In the genomic region with DNA sequence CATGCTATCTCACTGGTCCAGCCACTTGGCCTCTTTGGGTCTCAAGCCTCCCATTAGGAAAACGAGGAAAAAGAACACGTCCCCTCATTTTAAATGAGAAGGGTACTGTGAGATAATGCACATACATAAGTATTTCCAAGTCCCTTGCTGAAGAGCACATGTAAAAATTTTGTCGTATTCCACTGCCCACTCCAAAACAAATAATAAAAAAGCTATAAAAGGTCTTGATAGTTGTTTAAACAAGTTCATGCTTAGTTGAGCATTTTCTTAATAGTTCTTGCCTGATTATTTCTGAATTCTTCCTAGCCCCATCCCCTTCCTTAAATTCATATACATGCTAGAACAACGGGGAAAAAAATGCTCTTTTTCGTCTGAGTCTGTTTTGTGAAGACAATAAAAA, we compare ENCODE assay signal across 28 cellular contexts.
"Had no signal": no experiment of that assay in that cellular context is flagged by ENCODE, and none has a peak within 500 bp of the region (broad histone marks: within the 10 kb centered on the region; RNA-seq: fewer than 3 reads in every experiment).

No MANE protein-coding gene starts in this region.

- H3K9me3 ChIP-seq: stomach, suprapubic skin, testis, thoracic aorta, thyroid gland, tibial artery, tibial nerve, transverse colon, upper lobe of left lung, upper lobe of right lung, uterus, vagina had no signal

- H3K4me1 Mint-ChIP-seq: stimulated activated effector memory CD8-positive, alpha-beta T cell treated with anti-CD3 and anti-CD28 coated beads, Interleukin-12 subunit alpha, Interleukin-12 subunit beta, amount 100 ng/mL, for 72 hours; stimulated activated memory B cell treated with anti-CD40 and anti-IgM and Interleukin-4, amounts not matched to agents 10 μg/mL and 1 μg/mL and 100 μg/mL, for 72 hours; stimulated activated naive B cell treated with anti-CD40 and anti-IgM and Interleukin-4, amounts not matched to agents 10 μg/mL and 1 μg/mL and 100 μg/mL, for 72 hours; stimulated activated naive CD8-positive, alpha-beta T cell treated with anti-CD3 and anti-CD28 coated beads, Interleukin-15, amount 100 ng/mL, for 72 hours had no signal

- H3K27me3 ChIP-seq: stomach, suprapubic skin, testis, thyroid gland, tibial artery, tibial nerve, transverse colon, upper lobe of left lung, upper lobe of right lung, uterus, vagina had no signal

- ATAC-seq: stimulated activated effector memory CD8-positive, alpha-beta T cell treated with anti-CD3 and anti-CD28 coated beads, Interleukin-12 subunit alpha, Interleukin-12 subunit beta, amount 100 ng/mL, for 72 hours; stimulated activated memory B cell treated with anti-CD40 and anti-IgM and Interleukin-4, amounts not matched to agents 10 μg/mL and 1 μg/mL and 100 μg/mL, for 72 hours; stimulated activated naive B cell treated with anti-CD40 and anti-IgM and Interleukin-4, amounts not matched to agents 10 μg/mL and 1 μg/mL and 100 μg/mL, for 72 hours; stimulated activated naive CD8-positive, alpha-beta T cell treated with anti-CD3 and anti-CD28 coated beads, Interleukin-15, amount 100 ng/mL, for 72 hours; stimulated activated naive CD8-positive, alpha-beta T cell treated with anti-CD3 and anti-CD28 coated beads, Interleukin-15, Interleukin-2, amounts not matched to agents 100 U/mL and 50 U/mL, for 24 hours; upper lobe of right lung had no signal

- H3K4me3 Mint-ChIP-seq: stimulated activated effector memory CD8-positive, alpha-beta T cell treated with anti-CD3 and anti-CD28 coated beads, Interleukin-12 subunit alpha, Interleukin-12 subunit beta, amount 100 ng/mL, for 72 hours; stimulated activated memory B cell treated with anti-CD40 and anti-IgM and Interleukin-4, amounts not matched to agents 10 μg/mL and 1 μg/mL and 100 μg/mL, for 72 hours; stimulated activated naive B cell treated with anti-CD40 and anti-IgM and Interleukin-4, amounts not matched to agents 10 μg/mL and 1 μg/mL and 100 μg/mL, for 72 hours; stimulated activated naive CD8-positive, alpha-beta T cell treated with anti-CD3 and anti-CD28 coated beads, Interleukin-15, amount 100 ng/mL, for 72 hours; stimulated activated naive CD8-positive, alpha-beta T cell treated with anti-CD3 and anti-CD28 coated beads, Interleukin-15, Interleukin-2, amounts not matched to agents 100 ng/mL and 50 ng/mL, for 24 hours; type B pancreatic cell had no signal

- H3K27ac Mint-ChIP-seq: stimulated activated effector memory CD8-positive, alpha-beta T cell treated with anti-CD3 and anti-CD28 coated beads, Interleukin-12 subunit alpha, Interleukin-12 subunit beta, amount 100 ng/mL, for 72 hours; stimulated activated memory B cell treated with anti-CD40 and anti-IgM and Interleukin-4, amounts not matched to agents 10 μg/mL and 1 μg/mL and 100 μg/mL, for 72 hours; stimulated activated naive B cell treated with anti-CD40 and anti-IgM and Interleukin-4, amounts not matched to agents 10 μg/mL and 1 μg/mL and 100 μg/mL, for 72 hours; stimulated activated naive CD8-positive, alpha-beta T cell treated with anti-CD3 and anti-CD28 coated beads, Interleukin-15, Interleukin-2, amounts not matched to agents 100 ng/mL and 50 ng/mL, for 24 hours; type B pancreatic cell had no signal

- H3K4me3 ChIP-seq: stomach, suprapubic skin, testis, thoracic aorta, thyroid gland, tibial artery, tibial nerve, transverse colon, upper lobe of left lung, upper lobe of right lung, uterus, vagina had no signal

- H3K4me1 ChIP-seq: stomach, suprapubic skin, testis, thyroid gland, tibial artery, tibial nerve, transverse colon, upper lobe of left lung, upper lobe of right lung, uterus, vagina had no signal

- DNase-seq: stimulated activated CD4-positive, alpha-beta T cell treated with anti-CD3 and anti-CD28 coated beads, Interleukin-2, amount 100 ng/mL, for 48 hours; stimulated activated CD4-positive, alpha-beta T cell treated with anti-CD3 and anti-CD28 coated beads, Interleukin-4, amount 100 ng/mL, for 1 hour; stimulated activated CD4-positive, alpha-beta T cell treated with anti-CD3 and anti-CD28 coated beads, Interleukin-4, amount 100 ng/mL, for 24 hours; stimulated activated CD4-positive, alpha-beta T cell treated with anti-CD3 and anti-CD28 coated beads, Interleukin-4, amount 100 ng/mL, for 4 hours; stimulated activated CD8-positive, alpha-beta memory T cell treated with anti-CD3 and anti-CD28 coated beads, Interleukin-4, amount 100 ng/mL, for 48 hours; stimulated activated naive B cell treated with anti-CD40 and anti-IgM and Interleukin-4, amounts not matched to agents 10 μg/mL and 1 μg/mL and 100 μg/mL, for 72 hours; stimulated activated naive CD4-positive, alpha-beta T cell; stimulated activated naive CD4-positive, alpha-beta T cell treated with Interleukin-2 at 50 U/mL for 16 hours; stimulated activated naive CD8-positive, alpha-beta T cell treated with anti-CD3 and anti-CD28 coated beads, Interleukin-15, amount 100 ng/mL, for 72 hours; stimulated activated naive CD8-positive, alpha-beta T cell treated with anti-CD3 and anti-CD28 coated beads, Interleukin-15, Interleukin-2, amounts not matched to agents 100 U/mL and 50 U/mL, for 24 hours; stomach; substantia nigra; testis; thyroid gland; tibial artery; transverse colon; trophoblast cell; upper lobe of left lung; upper lobe of right lung; uterus had no signal

- H3K27ac ChIP-seq: stomach, suprapubic skin, testis, thoracic aorta, thyroid gland, tibial artery, tibial nerve, transverse colon, upper lobe of left lung, upper lobe of right lung, uterus, vagina had no signal

- H3K27me3 Mint-ChIP-seq: stimulated activated memory B cell treated with anti-CD40 and anti-IgM and Interleukin-4, amounts not matched to agents 10 μg/mL and 1 μg/mL and 100 μg/mL, for 72 hours; stimulated activated naive B cell treated with anti-CD40 and anti-IgM and Interleukin-4, amounts not matched to agents 10 μg/mL and 1 μg/mL and 100 μg/mL, for 72 hours; stimulated activated naive CD8-positive, alpha-beta T cell treated with anti-CD3 and anti-CD28 coated beads, Interleukin-15, amount 100 ng/mL, for 72 hours; stimulated activated naive CD8-positive, alpha-beta T cell treated with anti-CD3 and anti-CD28 coated beads, Interleukin-15, Interleukin-2, amounts not matched to agents 100 ng/mL and 50 ng/mL, for 24 hours; type B pancreatic cell had no signal

- H3K36me3 ChIP-seq: uterus had no signal

- H3K9me3 Mint-ChIP-seq: stimulated activated effector memory CD8-positive, alpha-beta T cell treated with anti-CD3 and anti-CD28 coated beads, Interleukin-12 subunit alpha, Interleukin-12 subunit beta, amount 100 ng/mL, for 72 hours; stimulated activated memory B cell treated with anti-CD40 and anti-IgM and Interleukin-4, amounts not matched to agents 10 μg/mL and 1 μg/mL and 100 μg/mL, for 72 hours; stimulated activated naive B cell treated with anti-CD40 and anti-IgM and Interleukin-4, amounts not matched to agents 10 μg/mL and 1 μg/mL and 100 μg/mL, for 72 hours; stimulated activated naive CD8-positive, alpha-beta T cell treated with anti-CD3 and anti-CD28 coated beads, Interleukin-15, amount 100 ng/mL, for 72 hours; stimulated activated naive CD8-positive, alpha-beta T cell treated with anti-CD3 and anti-CD28 coated beads, Interleukin-15, Interleukin-2, amounts not matched to agents 100 ng/mL and 50 ng/mL, for 24 hours; type B pancreatic cell had no signal
